ENCODE assay signal across 2 cellular contexts in the genomic region with DNA sequence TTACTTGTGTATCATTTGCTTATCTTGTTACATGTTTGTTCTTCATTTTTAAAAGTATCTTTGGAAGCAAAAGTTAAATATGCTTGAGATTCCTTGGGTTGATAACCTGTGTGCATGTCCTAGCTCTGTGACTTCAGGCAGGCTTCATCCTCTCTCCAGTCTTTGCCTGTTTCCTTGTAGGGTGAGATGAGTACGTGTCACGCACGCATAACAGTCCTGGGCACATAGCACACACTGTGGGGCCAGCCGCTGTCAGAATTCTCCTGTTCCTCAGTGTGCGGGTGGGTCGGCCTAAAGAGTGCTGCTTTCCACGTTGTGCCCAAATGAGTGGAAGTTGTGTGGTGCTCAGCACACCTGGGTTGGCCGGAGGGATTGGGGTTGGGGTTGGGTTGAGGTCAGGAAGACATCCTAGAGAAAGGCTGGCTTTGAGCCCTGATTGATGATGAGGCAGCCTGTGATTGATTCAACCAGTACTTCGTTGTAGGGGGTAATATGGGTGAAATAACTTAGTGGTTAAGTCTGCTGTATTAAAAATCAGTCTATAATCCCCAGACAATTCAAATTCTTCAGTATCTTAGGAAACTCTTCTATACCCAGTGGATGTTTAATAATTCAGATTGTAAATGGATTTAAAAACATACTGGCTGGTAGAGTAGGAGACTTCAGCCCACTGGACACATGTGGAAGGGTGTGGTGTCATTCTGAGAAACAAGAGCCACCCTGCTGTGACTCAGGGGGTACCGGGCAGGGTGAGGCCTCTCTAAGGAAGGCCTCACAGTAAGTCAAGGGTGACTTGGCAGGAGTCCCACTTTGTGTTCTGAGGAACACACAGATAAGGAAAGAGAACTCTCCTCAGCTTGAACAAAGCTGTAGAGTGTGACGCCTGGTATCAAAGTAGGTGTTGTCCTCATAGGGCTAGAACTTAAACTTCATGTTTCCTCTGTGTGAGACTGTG.
TF ChIP-seq lines count a peak whose summit lies in the region.

No MANE protein-coding gene starts in this region.

TF ChIP-seq in liver, 16 proteins besides CTCF, POLR2A, EP300 and RAD21:
- TF ChIP-seq GABPA (IDR thresholded peaks at IDR 0.05 in 1 of 2, conservative IDR thresholded peaks at IDR 0.05 in 1 of 2) (no peak), YY1 (IDR thresholded peaks at IDR 0.05) (no peak), RXRA (IDR thresholded peaks at IDR 0.05) (no peak), TAF1 (conservative IDR thresholded peaks at IDR 0.05) (no peak), SP1 (IDR thresholded peaks at IDR 0.05) (no peak), JUND (IDR thresholded peaks at IDR 0.05) (no peak), FOXA2 (IDR thresholded peaks at IDR 0.05) (no peak), HNF4A (conservative IDR thresholded peaks at IDR 0.05) (no peak), HNF4G (IDR thresholded peaks at IDR 0.05) (no peak), NR2F2 (IDR thresholded peaks at IDR 0.05) (no peak), FOXA1 (IDR thresholded peaks at IDR 0.05) (no peak), EGR1 (IDR thresholded peaks at IDR 0.05; ENCODE audit: low read depth in 2 of 2) (no peak)
- TF ChIP-seq, protein P1, sequence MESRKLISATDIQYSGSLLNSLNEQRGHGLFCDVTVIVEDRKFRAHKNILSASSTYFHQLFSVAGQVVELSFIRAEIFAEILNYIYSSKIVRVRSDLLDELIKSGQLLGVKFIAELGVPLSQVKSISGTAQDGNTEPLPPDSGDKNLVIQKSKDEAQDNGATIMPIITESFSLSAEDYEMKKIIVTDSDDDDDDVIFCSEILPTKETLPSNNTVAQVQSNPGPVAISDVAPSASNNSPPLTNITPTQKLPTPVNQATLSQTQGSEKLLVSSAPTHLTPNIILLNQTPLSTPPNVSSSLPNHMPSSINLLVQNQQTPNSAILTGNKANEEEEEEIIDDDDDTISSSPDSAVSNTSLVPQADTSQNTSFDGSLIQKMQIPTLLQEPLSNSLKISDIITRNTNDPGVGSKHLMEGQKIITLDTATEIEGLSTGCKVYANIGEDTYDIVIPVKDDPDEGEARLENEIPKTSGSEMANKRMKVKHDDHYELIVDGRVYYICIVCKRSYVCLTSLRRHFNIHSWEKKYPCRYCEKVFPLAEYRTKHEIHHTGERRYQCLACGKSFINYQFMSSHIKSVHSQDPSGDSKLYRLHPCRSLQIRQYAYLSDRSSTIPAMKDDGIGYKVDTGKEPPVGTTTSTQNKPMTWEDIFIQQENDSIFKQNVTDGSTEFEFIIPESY (IDR thresholded peaks at IDR 0.05), result no peak
- TF ChIP-seq, protein P2, sequence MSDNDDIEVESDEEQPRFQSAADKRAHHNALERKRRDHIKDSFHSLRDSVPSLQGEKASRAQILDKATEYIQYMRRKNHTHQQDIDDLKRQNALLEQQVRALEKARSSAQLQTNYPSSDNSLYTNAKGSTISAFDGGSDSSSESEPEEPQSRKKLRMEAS (IDR thresholded peaks at IDR 0.05), result no peak
- TF ChIP-seq, protein P3, sequence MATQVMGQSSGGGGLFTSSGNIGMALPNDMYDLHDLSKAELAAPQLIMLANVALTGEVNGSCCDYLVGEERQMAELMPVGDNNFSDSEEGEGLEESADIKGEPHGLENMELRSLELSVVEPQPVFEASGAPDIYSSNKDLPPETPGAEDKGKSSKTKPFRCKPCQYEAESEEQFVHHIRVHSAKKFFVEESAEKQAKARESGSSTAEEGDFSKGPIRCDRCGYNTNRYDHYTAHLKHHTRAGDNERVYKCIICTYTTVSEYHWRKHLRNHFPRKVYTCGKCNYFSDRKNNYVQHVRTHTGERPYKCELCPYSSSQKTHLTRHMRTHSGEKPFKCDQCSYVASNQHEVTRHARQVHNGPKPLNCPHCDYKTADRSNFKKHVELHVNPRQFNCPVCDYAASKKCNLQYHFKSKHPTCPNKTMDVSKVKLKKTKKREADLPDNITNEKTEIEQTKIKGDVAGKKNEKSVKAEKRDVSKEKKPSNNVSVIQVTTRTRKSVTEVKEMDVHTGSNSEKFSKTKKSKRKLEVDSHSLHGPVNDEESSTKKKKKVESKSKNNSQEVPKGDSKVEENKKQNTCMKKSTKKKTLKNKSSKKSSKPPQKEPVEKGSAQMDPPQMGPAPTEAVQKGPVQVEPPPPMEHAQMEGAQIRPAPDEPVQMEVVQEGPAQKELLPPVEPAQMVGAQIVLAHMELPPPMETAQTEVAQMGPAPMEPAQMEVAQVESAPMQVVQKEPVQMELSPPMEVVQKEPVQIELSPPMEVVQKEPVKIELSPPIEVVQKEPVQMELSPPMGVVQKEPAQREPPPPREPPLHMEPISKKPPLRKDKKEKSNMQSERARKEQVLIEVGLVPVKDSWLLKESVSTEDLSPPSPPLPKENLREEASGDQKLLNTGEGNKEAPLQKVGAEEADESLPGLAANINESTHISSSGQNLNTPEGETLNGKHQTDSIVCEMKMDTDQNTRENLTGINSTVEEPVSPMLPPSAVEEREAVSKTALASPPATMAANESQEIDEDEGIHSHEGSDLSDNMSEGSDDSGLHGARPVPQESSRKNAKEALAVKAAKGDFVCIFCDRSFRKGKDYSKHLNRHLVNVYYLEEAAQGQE (IDR thresholded peaks at IDR 0.05), result no peak
- TF ChIP-seq, protein P4, sequence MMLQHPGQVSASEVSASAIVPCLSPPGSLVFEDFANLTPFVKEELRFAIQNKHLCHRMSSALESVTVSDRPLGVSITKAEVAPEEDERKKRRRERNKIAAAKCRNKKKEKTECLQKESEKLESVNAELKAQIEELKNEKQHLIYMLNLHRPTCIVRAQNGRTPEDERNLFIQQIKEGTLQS (IDR thresholded peaks at IDR 0.05), result no peak

TF ChIP-seq in HepG2, 621 proteins besides CTCF, POLR2A, EP300 and RAD21:
- TF ChIP-seq MED8 (CRISPR knock-in tag; IDR thresholded peaks at IDR 0.05; ENCODE audit: insufficient replicate concordance) (no peak), ZNF572 (CRISPR knock-in tag; IDR thresholded peaks at IDR 0.05) (no peak), ATM (IDR thresholded peaks at IDR 0.05; ENCODE audit: borderline replicate concordance) (no peak), ZNF776 (CRISPR knock-in tag; IDR thresholded peaks at IDR 0.05) (no peak), MXI1 (IDR thresholded peaks at IDR 0.05; ENCODE audit: borderline replicate concordance, low read depth, low read length) (no peak), MAFG (CRISPR knock-in tag; IDR thresholded peaks at IDR 0.05) (no peak), ZNF3 (CRISPR knock-in tag; IDR thresholded peaks at IDR 0.05) (no peak), REXO4 (CRISPR knock-in tag; IDR thresholded peaks at IDR 0.05; ENCODE audit: borderline replicate concordance) (no peak), SATB2 (CRISPR knock-in tag; IDR thresholded peaks at IDR 0.05) (no peak), POLR2AphosphoS5 (IDR thresholded peaks at IDR 0.05; ENCODE audit: low read depth, low read length) (no peak), SETDB1 (CRISPR knock-in tag; IDR thresholded peaks at IDR 0.05; ENCODE audit: borderline replicate concordance) (no peak), SNRNP70 (IDR thresholded peaks at IDR 0.05; ENCODE audit: low read depth, low read length) (no peak), NFATC3 (CRISPR knock-in tag; IDR thresholded peaks at IDR 0.05) (no peak), ZNF749 (CRISPR knock-in tag; IDR thresholded peaks at IDR 0.05; ENCODE audit: borderline replicate concordance) (no peak), TBX3 (IDR thresholded peaks at IDR 0.05; ENCODE audit: borderline replicate concordance) (no peak), MATR3 (CRISPR knock-in tag; IDR thresholded peaks at IDR 0.05) (no peak)
- TF ChIP-seq, protein P5, sequence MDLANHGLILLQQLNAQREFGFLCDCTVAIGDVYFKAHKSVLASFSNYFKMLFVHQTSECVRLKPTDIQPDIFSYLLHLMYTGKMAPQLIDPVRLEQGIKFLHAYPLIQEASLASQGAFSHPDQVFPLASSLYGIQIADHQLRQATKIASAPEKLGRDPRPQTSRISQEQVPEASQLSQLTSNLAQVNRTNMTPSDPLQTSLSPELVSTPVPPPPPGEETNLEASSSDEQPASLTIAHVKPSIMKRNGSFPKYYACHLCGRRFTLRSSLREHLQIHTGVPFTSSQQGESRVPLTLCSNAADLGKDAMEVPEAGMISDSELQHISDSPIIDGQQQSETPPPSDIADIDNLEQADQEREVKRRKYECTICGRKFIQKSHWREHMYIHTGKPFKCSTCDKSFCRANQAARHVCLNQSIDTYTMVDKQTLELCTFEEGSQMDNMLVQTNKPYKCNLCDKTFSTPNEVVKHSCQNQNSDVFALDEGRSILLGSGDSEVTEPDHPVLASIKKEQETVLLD (CRISPR knock-in tag; IDR thresholded peaks at IDR 0.05; ENCODE audit: low read depth), result no peak
- TF ChIP-seq, protein P6, sequence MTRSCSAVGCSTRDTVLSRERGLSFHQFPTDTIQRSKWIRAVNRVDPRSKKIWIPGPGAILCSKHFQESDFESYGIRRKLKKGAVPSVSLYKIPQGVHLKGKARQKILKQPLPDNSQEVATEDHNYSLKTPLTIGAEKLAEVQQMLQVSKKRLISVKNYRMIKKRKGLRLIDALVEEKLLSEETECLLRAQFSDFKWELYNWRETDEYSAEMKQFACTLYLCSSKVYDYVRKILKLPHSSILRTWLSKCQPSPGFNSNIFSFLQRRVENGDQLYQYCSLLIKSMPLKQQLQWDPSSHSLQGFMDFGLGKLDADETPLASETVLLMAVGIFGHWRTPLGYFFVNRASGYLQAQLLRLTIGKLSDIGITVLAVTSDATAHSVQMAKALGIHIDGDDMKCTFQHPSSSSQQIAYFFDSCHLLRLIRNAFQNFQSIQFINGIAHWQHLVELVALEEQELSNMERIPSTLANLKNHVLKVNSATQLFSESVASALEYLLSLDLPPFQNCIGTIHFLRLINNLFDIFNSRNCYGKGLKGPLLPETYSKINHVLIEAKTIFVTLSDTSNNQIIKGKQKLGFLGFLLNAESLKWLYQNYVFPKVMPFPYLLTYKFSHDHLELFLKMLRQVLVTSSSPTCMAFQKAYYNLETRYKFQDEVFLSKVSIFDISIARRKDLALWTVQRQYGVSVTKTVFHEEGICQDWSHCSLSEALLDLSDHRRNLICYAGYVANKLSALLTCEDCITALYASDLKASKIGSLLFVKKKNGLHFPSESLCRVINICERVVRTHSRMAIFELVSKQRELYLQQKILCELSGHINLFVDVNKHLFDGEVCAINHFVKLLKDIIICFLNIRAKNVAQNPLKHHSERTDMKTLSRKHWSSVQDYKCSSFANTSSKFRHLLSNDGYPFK (CRISPR knock-in tag; IDR thresholded peaks at IDR 0.05; ENCODE audit: borderline replicate concordance), result no peak
- TF ChIP-seq, protein P7, sequence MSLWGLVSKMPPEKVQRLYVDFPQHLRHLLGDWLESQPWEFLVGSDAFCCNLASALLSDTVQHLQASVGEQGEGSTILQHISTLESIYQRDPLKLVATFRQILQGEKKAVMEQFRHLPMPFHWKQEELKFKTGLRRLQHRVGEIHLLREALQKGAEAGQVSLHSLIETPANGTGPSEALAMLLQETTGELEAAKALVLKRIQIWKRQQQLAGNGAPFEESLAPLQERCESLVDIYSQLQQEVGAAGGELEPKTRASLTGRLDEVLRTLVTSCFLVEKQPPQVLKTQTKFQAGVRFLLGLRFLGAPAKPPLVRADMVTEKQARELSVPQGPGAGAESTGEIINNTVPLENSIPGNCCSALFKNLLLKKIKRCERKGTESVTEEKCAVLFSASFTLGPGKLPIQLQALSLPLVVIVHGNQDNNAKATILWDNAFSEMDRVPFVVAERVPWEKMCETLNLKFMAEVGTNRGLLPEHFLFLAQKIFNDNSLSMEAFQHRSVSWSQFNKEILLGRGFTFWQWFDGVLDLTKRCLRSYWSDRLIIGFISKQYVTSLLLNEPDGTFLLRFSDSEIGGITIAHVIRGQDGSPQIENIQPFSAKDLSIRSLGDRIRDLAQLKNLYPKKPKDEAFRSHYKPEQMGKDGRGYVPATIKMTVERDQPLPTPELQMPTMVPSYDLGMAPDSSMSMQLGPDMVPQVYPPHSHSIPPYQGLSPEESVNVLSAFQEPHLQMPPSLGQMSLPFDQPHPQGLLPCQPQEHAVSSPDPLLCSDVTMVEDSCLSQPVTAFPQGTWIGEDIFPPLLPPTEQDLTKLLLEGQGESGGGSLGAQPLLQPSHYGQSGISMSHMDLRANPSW (CRISPR knock-in tag; IDR thresholded peaks at IDR 0.05; ENCODE audit: borderline replicate concordance), result no peak
